Comparison of ENCODE assay signal across 19 cellular contexts in the genomic region with DNA sequence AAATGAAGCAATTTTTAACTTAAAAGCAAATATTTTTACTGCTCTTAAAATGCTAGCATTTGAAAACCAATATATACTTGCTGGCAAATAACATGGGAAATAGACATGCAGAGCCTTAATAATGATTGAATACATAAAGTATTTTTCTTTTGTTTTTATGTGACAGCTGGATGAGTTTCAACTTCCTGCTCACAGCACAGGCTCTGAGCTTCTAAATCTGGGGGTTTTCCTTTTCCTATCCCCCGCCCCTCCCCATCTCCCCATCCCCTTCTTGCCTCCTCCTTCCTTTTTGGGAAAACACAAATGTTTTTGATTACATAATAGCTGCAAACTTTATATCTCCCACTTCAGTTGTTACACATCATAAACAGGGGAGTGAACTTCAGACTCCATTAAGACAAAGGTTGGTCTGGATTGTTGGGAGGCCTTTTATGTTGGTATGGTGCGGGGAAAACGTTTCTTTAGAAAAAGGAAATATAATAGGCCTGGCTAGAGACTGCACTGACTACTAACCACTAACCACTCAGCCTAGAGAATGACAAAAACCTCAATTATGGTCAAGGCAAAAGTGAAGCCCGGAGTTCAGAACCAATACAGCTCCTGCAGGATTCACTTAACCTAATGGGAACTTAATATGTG.
A peak's percentile ranks its signal among the peaks of the same experiment; 100 is the strongest.
DNase-seq lines count a peak whose midpoint lies in the region; ATAC-seq and TF ChIP-seq lines count a peak whose summit lies in the region.
"Had no signal": no experiment of that assay in that cellular context is flagged by ENCODE, and none has a peak within 500 bp of the region (broad histone marks: within the 10 kb centered on the region; RNA-seq: fewer than 3 reads in every experiment).

No MANE protein-coding gene starts in this region.

- no peaks in the 10 kb centered on the region for H3K36me3 Mint-ChIP-seq in chondrocyte (ENCODE audit: low read depth)
- H3K36me3 Mint-ChIP-seq in nephron (ENCODE audit: low read depth), result peaks cover 8% of the 10 kb centered on the region
- H3K36me3 Mint-ChIP-seq: activated naive CD8-positive, alpha-beta T cell treated with anti-CD3 and anti-CD28 coated beads, Interleukin-2, amount 10 ng/mL, durations not matched to agents 7 days and 5 days; neural progenitor cell had no signal

- H3K4me3 Mint-ChIP-seq in chondrocyte (ENCODE audit: unreplicated experiment) (no peak overlapping the region), nephron (no peak overlapping the region)
- H3K4me3 Mint-ChIP-seq: activated CD4-positive, alpha-beta memory T cell treated with anti-CD3 and anti-CD28 coated beads, Interleukin-2, amount 10 ng/mL, durations not matched to agents 7 days and 5 days; activated naive CD8-positive, alpha-beta T cell treated with anti-CD3 and anti-CD28 coated beads, Interleukin-2, amount 10 ng/mL, durations not matched to agents 7 days and 5 days; activated T-cell treated with anti-CD3 and anti-CD28 coated beads, Interleukin-2, amount 50 U/mL, for 4 hours; neural progenitor cell had no signal

- no peak for ATAC-seq in HG02970 (IDR thresholded peaks at IDR 0.05; ENCODE audit: low FRiP score, unreplicated experiment)
- ATAC-seq: activated T-cell treated with anti-CD3 and anti-CD28 coated beads, Interleukin-2, amount 50 U/mL, for 4 hours had no signal

- no peak overlapping the region for H3K4me3 ChIP-seq in AG10803 (ENCODE audit: low read length)
- H3K4me3 ChIP-seq: lung, neural progenitor cell, PC-9 had no signal

- H3K4me1 Mint-ChIP-seq in chondrocyte (ENCODE audit: low read depth) (peaks cover 37% of the 10 kb centered on the region), nephron (peaks cover 49% of the 10 kb centered on the region)
- H3K4me1 Mint-ChIP-seq: activated CD4-positive, alpha-beta memory T cell treated with anti-CD3 and anti-CD28 coated beads, Interleukin-2, amount 10 ng/mL, durations not matched to agents 7 days and 5 days; activated naive CD8-positive, alpha-beta T cell treated with anti-CD3 and anti-CD28 coated beads, Interleukin-2, amount 10 ng/mL, durations not matched to agents 7 days and 5 days had no signal

- H3K27me3 Mint-ChIP-seq in chondrocyte (ENCODE audit: low read depth), result no peaks in the 10 kb centered on the region
- no peaks in the 10 kb centered on the region for H3K27me3 Mint-ChIP-seq in nephron (ENCODE audit: low read depth)

- TF ChIP-seq CTCF in AG10803 (conservative IDR thresholded peaks at IDR 0.05; ENCODE audit: low read length), result no peak
- TF ChIP-seq CTCF in chondrocyte (IDR thresholded peaks at IDR 0.05), result no peak
- TF ChIP-seq CTCF in nephron (IDR thresholded peaks at IDR 0.05; ENCODE audit: unreplicated experiment in 3 of 3), result no peak

- H3K9me3 Mint-ChIP-seq in chondrocyte (ENCODE audit: low read depth) (no peaks in the 10 kb centered on the region), nephron (peaks cover 12% of the 10 kb centered on the region)
- H3K9me3 Mint-ChIP-seq: activated CD4-positive, alpha-beta memory T cell treated with anti-CD3 and anti-CD28 coated beads, Interleukin-2, amount 10 ng/mL, durations not matched to agents 7 days and 5 days; activated naive CD8-positive, alpha-beta T cell treated with anti-CD3 and anti-CD28 coated beads, Interleukin-2, amount 10 ng/mL, durations not matched to agents 7 days and 5 days had no signal

- DNase-seq in AG10803 (ENCODE audit: low read depth) (peak; percentile 55), M059J (ENCODE audit: low read depth) (peak; percentile 13), chondrocyte (ENCODE audit: low spot score) (no peak), DMS53 (lab: John Stamatoyannopoulos, UW) (no peak), NCI-H748 (lab: John Stamatoyannopoulos, UW; ENCODE audit: unreplicated experiment) (no peak)
- no peak for DNase-seq in stimulated activated CD4-positive, alpha-beta T cell treated with anti-CD3 and anti-CD28 coated beads, Interleukin-4, amount 100 ng/mL, for 4 hours
- DNase-seq: activated CD4-positive, alpha-beta memory T cell treated with anti-CD3 and anti-CD28 coated beads, Interleukin-2, amount 10 ng/mL, durations not matched to agents 7 days and 5 days; activated naive CD8-positive, alpha-beta T cell treated with anti-CD3 and anti-CD28 coated beads, Interleukin-2, amount 10 ng/mL, durations not matched to agents 7 days and 5 days; activated T-cell treated with anti-CD3 and anti-CD28 coated beads, Interleukin-2, amount 50 U/mL, for 4 hours; AML-193; NCI-H2029 treated with DMSO at 0.1 percent for 48 hours; NCI-H526 treated with DMSO at 0.1 percent for 48 hours; PC-9; stimulated activated CD4-positive, alpha-beta T cell treated with anti-CD3 and anti-CD28 coated beads, Interleukin-2, amount 100 ng/mL, for 24 hours; substantia nigra had no signal

- H3K27ac Mint-ChIP-seq in chondrocyte (ENCODE audit: unreplicated experiment) (peak overlapping the region; percentile 18), nephron (peak overlapping the region; percentile 76 to 82 (median 77))
- H3K27ac Mint-ChIP-seq: activated CD4-positive, alpha-beta memory T cell treated with anti-CD3 and anti-CD28 coated beads, Interleukin-2, amount 10 ng/mL, durations not matched to agents 7 days and 5 days; activated naive CD8-positive, alpha-beta T cell treated with anti-CD3 and anti-CD28 coated beads, Interleukin-2, amount 10 ng/mL, durations not matched to agents 7 days and 5 days; neural progenitor cell had no signal

Comparison
In these comparisons a context has a peak if more than half of its experiments do, and no peak if none do; other contexts are left out.
1. DNase-seq: peak in AG10803 (single experiment) and M059J (single experiment); none in chondrocyte (single experiment), stimulated activated CD4-positive, alpha-beta T cell treated with anti-CD3 and anti-CD28 coated beads, Interleukin-4, amount 100 ng/mL, for 4 hours (0 of 2), DMS53 (single experiment) and NCI-H748 (single experiment).